1 cellular context compared by ENCODE assay signal in genomic region chr14:50303744-50304471, GRCh38.
TF ChIP-seq lines count a peak whose summit lies in the region.

No MANE protein-coding gene starts in this region.

TF ChIP-seq in HepG2, 621 proteins besides CTCF, POLR2A, EP300 and RAD21 (continued from another document and continues in another):
- no peak for TF ChIP-seq REST (IDR thresholded peaks at IDR 0.05; ENCODE audit: borderline replicate concordance in 1 of 2, low read depth in 1 of 2, low read length in 2 of 2)
- no peak for TF ChIP-seq BCLAF1 (IDR thresholded peaks at IDR 0.05)
- TF ChIP-seq ZNF30 (CRISPR knock-in tag; IDR thresholded peaks at IDR 0.05), result no peak
- no peak for TF ChIP-seq AHR (CRISPR knock-in tag; IDR thresholded peaks at IDR 0.05)
- TF ChIP-seq SMAD3 (CRISPR knock-in tag; IDR thresholded peaks at IDR 0.05), result 0 out of 2 replicates have a peak, but pooled peaks have one; percentile 47
- no peak for TF ChIP-seq MTA1 (CRISPR knock-in tag; IDR thresholded peaks at IDR 0.05; ENCODE audit: borderline replicate concordance)
- no peak for TF ChIP-seq ATF5 (CRISPR knock-in tag; IDR thresholded peaks at IDR 0.05; ENCODE audit: low read depth)
- TF ChIP-seq TFAP4 (IDR thresholded peaks at IDR 0.05; ENCODE audit: borderline replicate concordance, low read depth), result peak; percentile 36; the same call in 1 of the 2 replicates
- no peak for TF ChIP-seq ZNF619 (CRISPR knock-in tag; IDR thresholded peaks at IDR 0.05)
- no peak for TF ChIP-seq TAF15 (IDR thresholded peaks at IDR 0.05; ENCODE audit: low read depth, low read length, poor library complexity, severe bottlenecking)
- no peak for TF ChIP-seq NONO (IDR thresholded peaks at IDR 0.05)
- no peak for TF ChIP-seq NONO (CRISPR knock-in tag; conservative IDR thresholded peaks at IDR 0.05)
- no peak for TF ChIP-seq DBP (CRISPR knock-in tag; IDR thresholded peaks at IDR 0.05; ENCODE audit: not compliant biosample characterization)
- no peak for TF ChIP-seq SIX4 (CRISPR knock-in tag; IDR thresholded peaks at IDR 0.05)
- TF ChIP-seq CREB3 (CRISPR knock-in tag; IDR thresholded peaks at IDR 0.05), result no peak
- no peak for TF ChIP-seq NBN (conservative IDR thresholded peaks at IDR 0.05)
- no peak for TF ChIP-seq ZNF687 (CRISPR knock-in tag; IDR thresholded peaks at IDR 0.05)
- TF ChIP-seq PLSCR1 (CRISPR knock-in tag; IDR thresholded peaks at IDR 0.05; ENCODE audit: borderline replicate concordance), result no peak
- no peak for TF ChIP-seq ZNF772 (CRISPR knock-in tag; IDR thresholded peaks at IDR 0.05)
- TF ChIP-seq TARDBP (CRISPR knock-in tag; IDR thresholded peaks at IDR 0.05), result peak; percentile 83; the same call in 1 of the 2 replicates
- no peak for TF ChIP-seq ZZZ3 (CRISPR knock-in tag; IDR thresholded peaks at IDR 0.05; ENCODE audit: borderline replicate concordance)
- TF ChIP-seq ZNF33B (CRISPR knock-in tag; IDR thresholded peaks at IDR 0.05), result no peak
- no peak for TF ChIP-seq ZEB1 (IDR thresholded peaks at IDR 0.05; ENCODE audit: insufficient replicate concordance, low read depth)
- no peak for TF ChIP-seq FIP1L1 (IDR thresholded peaks at IDR 0.05; ENCODE audit: borderline replicate concordance, insufficient read depth, low read depth, low read length)
- no peak for TF ChIP-seq ZNF10 (CRISPR knock-in tag; IDR thresholded peaks at IDR 0.05; ENCODE audit: borderline replicate concordance, low read depth)
- TF ChIP-seq NCOA1 (CRISPR knock-in tag; IDR thresholded peaks at IDR 0.05), result no peak
- no peak for TF ChIP-seq SNAPC4 (CRISPR knock-in tag; IDR thresholded peaks at IDR 0.05)
- no peak for TF ChIP-seq MED8 (CRISPR knock-in tag; IDR thresholded peaks at IDR 0.05; ENCODE audit: insufficient replicate concordance)
- TF ChIP-seq RCOR2 (CRISPR knock-in tag; IDR thresholded peaks at IDR 0.05), result peak; percentile 62; the same call in 1 of the 2 replicates
- no peak for TF ChIP-seq JUND (CRISPR knock-in tag; IDR thresholded peaks at IDR 0.05)
- TF ChIP-seq ZNF678 (CRISPR knock-in tag; IDR thresholded peaks at IDR 0.05), result no peak
- TF ChIP-seq STAT6 (CRISPR knock-in tag; IDR thresholded peaks at IDR 0.05; ENCODE audit: borderline replicate concordance), result no peak
- TF ChIP-seq ZNF468 (CRISPR knock-in tag; IDR thresholded peaks at IDR 0.05), result no peak
